ENCODE assay signal across 7 cellular contexts in the genomic region with DNA sequence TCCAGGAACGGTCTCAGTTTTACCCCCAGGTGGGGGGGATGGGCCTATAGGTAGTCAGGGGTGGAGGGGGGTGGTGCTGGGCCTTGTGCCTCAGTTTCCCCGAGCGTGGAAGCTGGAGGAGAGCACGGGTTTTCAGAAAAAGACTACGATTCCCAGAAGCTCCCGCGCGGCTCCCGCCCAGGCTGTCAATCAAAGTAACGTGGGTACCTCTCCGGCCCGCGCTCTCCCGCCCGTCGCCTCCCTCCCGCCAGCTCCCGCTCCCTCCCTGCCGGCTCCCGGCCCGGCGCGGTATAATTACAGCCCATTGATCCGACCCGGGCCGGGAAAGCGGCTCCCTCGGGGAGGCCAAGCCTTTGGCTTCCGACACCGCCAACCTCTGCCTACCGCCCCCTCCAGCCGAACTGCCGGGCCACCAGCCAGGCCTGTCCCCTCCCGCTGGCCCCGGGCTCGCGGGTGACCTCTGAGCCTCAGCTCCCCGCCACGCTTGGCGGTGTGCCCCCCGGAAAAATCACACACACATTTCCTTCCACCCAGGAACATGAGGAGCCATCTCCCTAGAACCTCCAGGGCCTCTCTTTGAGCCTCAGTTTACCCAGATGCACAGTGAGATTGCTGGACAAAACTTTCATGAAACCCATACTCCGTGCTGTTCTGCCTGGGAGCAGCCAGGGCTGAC. TPM values are rescaled to one million over a fixed set of nuclear protein-coding genes. Genes with fewer than 3 reads are reported as not detected.
A peak's percentile ranks its signal among the peaks of the same experiment; 100 is the strongest.
DNase-seq lines count a peak whose midpoint lies in the region; ATAC-seq and TF ChIP-seq lines count a peak whose summit lies in the region.

No MANE protein-coding gene starts in this region.

- DNase-seq in NCI-H460 (ENCODE audit: extremely low read depth, low read depth) = peak; percentile 78
- DNase-seq in activated CD4-positive, alpha-beta T cell treated with anti-CD3 and anti-CD28 coated beads for 4 hours = peak; percentile 73 to 78
- peak; percentile 96 for DNase-seq in choroid plexus epithelial cell (ENCODE audit: low read depth)
- peak; percentile 86 for DNase-seq in kidney tubule cell (ENCODE audit: low spot score)
- peak; percentile 68 to 77 for DNase-seq in stimulated activated CD4-positive, alpha-beta T cell treated with anti-CD3 and anti-CD28 coated beads, Interleukin-15, amount 100 ng/mL, for 48 hours (ENCODE audit: low read depth in 2 of 2)

- TF ChIP-seq CTCF in choroid plexus epithelial cell (conservative IDR thresholded peaks at IDR 0.05; ENCODE audit: low read depth, low read length) = no peak

- peak; percentile 52 for ATAC-seq in GM18502 (IDR thresholded peaks at IDR 0.05; ENCODE audit: poor library complexity, unreplicated experiment)
- peak; percentile 47 for ATAC-seq in HG03280 (IDR thresholded peaks at IDR 0.05; ENCODE audit: unreplicated experiment)

- peak overlapping the region; percentile 49 for H3K4me3 ChIP-seq in choroid plexus epithelial cell (ENCODE audit: low read depth, low read length)

RNA-seq across cellular contexts. Expression of a gene that starts 7.2 kb away (rescaled TPM):
- 1.9 and 2.1 TPM in 2 replicates for total RNA-seq in NCI-H460 (2014; rRNA removed; shearing (Covaris generic))
- polyA plus RNA-seq in NCI-H460 (2014; cell fraction: nucleus; rRNA removed) = 2.2 and 8.4 TPM in 2 replicates

RNA-seq across cellular contexts. Expression of a gene that starts 26.0 kb away (rescaled TPM):
- total RNA-seq in NCI-H460 (2014; rRNA removed; shearing (Covaris generic)) = 135 and 136 TPM in 2 replicates
- 134 and 176 TPM in 2 replicates for polyA plus RNA-seq in NCI-H460 (2014; cell fraction: nucleus; rRNA removed)

RNA-seq across cellular contexts. Expression of a gene that starts 57.9 kb away (rescaled TPM):
- total RNA-seq in NCI-H460 (2014; rRNA removed; shearing (Covaris generic)) = 26.9 and 28.7 TPM in 2 replicates
- polyA plus RNA-seq in NCI-H460 (2014; cell fraction: nucleus; rRNA removed) = 34.4 and 36.7 TPM in 2 replicates

RNA-seq across cellular contexts. Expression of a gene that starts 58.9 kb away (rescaled TPM):
- 3.9 and 4.7 TPM in 2 replicates for total RNA-seq in NCI-H460 (2014; rRNA removed; shearing (Covaris generic))
- 5.2 and 15.9 TPM in 2 replicates for polyA plus RNA-seq in NCI-H460 (2014; cell fraction: nucleus; rRNA removed)

Comparison
In these comparisons a context has a peak if more than half of its experiments do, and no peak if none do; other contexts are left out.
1. Peak in every context shown above with its lines: DNase-seq, ATAC-seq and H3K4me3 ChIP-seq.